24 cellular contexts compared by ENCODE assay signal in genomic region chr4:144712775-144713174, GRCh38.
DNase-seq lines count a peak whose midpoint lies in the region; ATAC-seq and TF ChIP-seq lines count a peak whose summit lies in the region.
"Had no signal": no experiment of that assay in that cellular context is flagged by ENCODE, and none has a peak within 500 bp of the region (broad histone marks: within the 10 kb centered on the region; RNA-seq: fewer than 3 reads in every experiment).

No MANE protein-coding gene starts in this region.

- TF ChIP-seq POLR2A in body of pancreas (IDR thresholded peaks at IDR 0.05) = no peak

- no peak overlapping the region for H3K27ac Mint-ChIP-seq in activated naive CD8-positive, alpha-beta T cell treated with anti-CD3 and anti-CD28 coated beads for 36 hours
- H3K27ac Mint-ChIP-seq: activated CD8-positive, alpha-beta T cell treated with anti-CD3 and anti-CD28 coated beads, Interleukin-2, amount 10 ng/mL, durations not matched to agents 7 days and 5 days; CD4-positive, alpha-beta memory T cell had no signal

- TF ChIP-seq CTCF in BJ (IDR thresholded peaks at IDR 0.05; ENCODE audit: insufficient read depth, low read depth, low read length) = no peak
- no peak for TF ChIP-seq CTCF in body of pancreas (IDR thresholded peaks at IDR 0.05)
- TF ChIP-seq CTCF in coronary artery (IDR thresholded peaks at IDR 0.05) = no peak

- ATAC-seq in body of pancreas = peak; percentile 72
- ATAC-seq: activated CD8-positive, alpha-beta T cell treated with anti-CD3 and anti-CD28 coated beads, Interleukin-2, amount 10 ng/mL, durations not matched to agents 7 days and 5 days; stimulated activated naive CD8-positive, alpha-beta T cell treated with anti-CD3 and anti-CD28 coated beads, Interleukin-15, Interleukin-2, amounts not matched to agents 100 U/mL and 50 U/mL, for 24 hours had no signal

- no peak overlapping the region for H3K4me3 ChIP-seq in BJ (ENCODE audit: low read depth, low read length)
- no peak overlapping the region for H3K4me3 ChIP-seq in body of pancreas
- H3K4me3 ChIP-seq in coronary artery = no peak overlapping the region

- H3K9me3 ChIP-seq in body of pancreas = no peaks in the 10 kb centered on the region

- intact Hi-C loops in body of pancreas (cut with DNase I) = no loop called here

- WGBS in body of pancreas, 2 donors = 13 to 21% methylated on average over 3 of the region's 3 CpGs

- H3K36me3 ChIP-seq in BJ (ENCODE audit: control insufficient read depth, insufficient read depth, low read length) = no peaks in the 10 kb centered on the region
- no peaks in the 10 kb centered on the region for H3K36me3 ChIP-seq in body of pancreas (replicated peaks in 1 of 2; ENCODE audit: insufficient read depth in 1 of 2, low read depth in 2 of 2)

- H3K4me1 ChIP-seq in body of pancreas = peaks cover 14% of the 10 kb centered on the region

- no peaks in the 10 kb centered on the region for H3K9me3 Mint-ChIP-seq in activated naive CD8-positive, alpha-beta T cell treated with anti-CD3 and anti-CD28 coated beads for 36 hours
- H3K9me3 Mint-ChIP-seq: CD4-positive, alpha-beta memory T cell had no signal

- no peaks in the 10 kb centered on the region for H3K27me3 ChIP-seq in BJ (ENCODE audit: control insufficient read depth, insufficient read depth, low read length)
- H3K27me3 ChIP-seq in body of pancreas = no peaks in the 10 kb centered on the region

- peak overlapping the region in 1 of 4 donors; percentile 49 for H3K27ac ChIP-seq in body of pancreas
- no peak overlapping the region for H3K27ac ChIP-seq in coronary artery

- DNase-seq in BJ (ENCODE audit: low read depth) (peak; percentile 33), LHCN-M2 (ENCODE audit: low read depth) (peak; percentile 37), body of pancreas (no peak), glomerular visceral epithelial cell (ENCODE audit: extremely low spot score) (peak; percentile 46), A172 (ENCODE audit: low spot score) (no peak), NAMALWA (ENCODE audit: low spot score) (no peak), coronary artery (ENCODE audit: low spot score) (no peak)
- DNase-seq in activated naive CD8-positive, alpha-beta T cell treated with anti-CD3 and anti-CD28 coated beads for 36 hours = no peak
- DNase-seq: activated CD4-positive, CD25-positive, alpha-beta regulatory T cell treated with anti-CD3 and anti-CD28 coated beads, Interleukin-2, amount 50 U/mL, for 72 hours; activated CD8-positive, alpha-beta T cell treated with anti-CD3 and anti-CD28 coated beads, Interleukin-2, amount 10 ng/mL, durations not matched to agents 7 days and 5 days; activated naive CD4-positive, alpha-beta T cell; activated T-cell treated with anti-CD3 and anti-CD28 coated beads, Interleukin-2, amount 50 U/mL, for 1 hour; amniotic stem cell; CD4-positive, alpha-beta memory T cell; DMS153; effector CD4-positive, alpha-beta T cell; erythroblast; mesendoderm; NCI-H1694; NCI-H526 treated with DMSO at 0.1 percent for 48 hours; nucleus accumbens; Right ventricle myocardium superior; stimulated activated CD4-positive, alpha-beta T cell treated with anti-CD3 and anti-CD28 coated beads, Interleukin-4, amount 100 ng/mL, for 1 hour; stimulated activated naive CD8-positive, alpha-beta T cell treated with anti-CD3 and anti-CD28 coated beads, Interleukin-15, Interleukin-2, amounts not matched to agents 100 U/mL and 50 U/mL, for 24 hours had no signal

- no peaks in the 10 kb centered on the region for H3K36me3 Mint-ChIP-seq in activated naive CD8-positive, alpha-beta T cell treated with anti-CD3 and anti-CD28 coated beads for 36 hours
- H3K36me3 Mint-ChIP-seq: CD4-positive, alpha-beta memory T cell had no signal

- no peaks in the 10 kb centered on the region for H3K4me1 Mint-ChIP-seq in activated naive CD8-positive, alpha-beta T cell treated with anti-CD3 and anti-CD28 coated beads for 36 hours
- H3K4me1 Mint-ChIP-seq: CD4-positive, alpha-beta memory T cell had no signal

- peaks cover 4% of the 10 kb centered on the region for H3K27me3 Mint-ChIP-seq in activated naive CD8-positive, alpha-beta T cell treated with anti-CD3 and anti-CD28 coated beads for 36 hours

- H3K4me3 Mint-ChIP-seq in activated naive CD8-positive, alpha-beta T cell treated with anti-CD3 and anti-CD28 coated beads for 36 hours = no peak overlapping the region
- H3K4me3 Mint-ChIP-seq: activated CD8-positive, alpha-beta T cell treated with anti-CD3 and anti-CD28 coated beads, Interleukin-2, amount 10 ng/mL, durations not matched to agents 7 days and 5 days; CD4-positive, alpha-beta memory T cell had no signal

- CTCF ChIA-PET in BJ (lab: Yijun Ruan, JAX) = interaction anchor here (0.6 kb wide), 2 partner anchors 17 to 19 kb away, joined by 4 to 6 read pairs; no protein-coding TSS in a partner anchor

- POLR2A ChIA-PET in BJ (lab: Charles Lee) = no interaction called here

Comparison
In these comparisons a context has a peak if more than half of its experiments do, and no peak if none do; other contexts are left out.
1. DNase-seq: peak in BJ (single experiment), LHCN-M2 (single experiment) and glomerular visceral epithelial cell (single experiment); none in body of pancreas (0 of 4), A172 (single experiment), NAMALWA (single experiment), activated naive CD8-positive, alpha-beta T cell treated with anti-CD3 and anti-CD28 coated beads for 36 hours (single experiment) and coronary artery (single experiment).